Comparison of ENCODE assay signal across 18 cellular contexts in the genomic region with DNA sequence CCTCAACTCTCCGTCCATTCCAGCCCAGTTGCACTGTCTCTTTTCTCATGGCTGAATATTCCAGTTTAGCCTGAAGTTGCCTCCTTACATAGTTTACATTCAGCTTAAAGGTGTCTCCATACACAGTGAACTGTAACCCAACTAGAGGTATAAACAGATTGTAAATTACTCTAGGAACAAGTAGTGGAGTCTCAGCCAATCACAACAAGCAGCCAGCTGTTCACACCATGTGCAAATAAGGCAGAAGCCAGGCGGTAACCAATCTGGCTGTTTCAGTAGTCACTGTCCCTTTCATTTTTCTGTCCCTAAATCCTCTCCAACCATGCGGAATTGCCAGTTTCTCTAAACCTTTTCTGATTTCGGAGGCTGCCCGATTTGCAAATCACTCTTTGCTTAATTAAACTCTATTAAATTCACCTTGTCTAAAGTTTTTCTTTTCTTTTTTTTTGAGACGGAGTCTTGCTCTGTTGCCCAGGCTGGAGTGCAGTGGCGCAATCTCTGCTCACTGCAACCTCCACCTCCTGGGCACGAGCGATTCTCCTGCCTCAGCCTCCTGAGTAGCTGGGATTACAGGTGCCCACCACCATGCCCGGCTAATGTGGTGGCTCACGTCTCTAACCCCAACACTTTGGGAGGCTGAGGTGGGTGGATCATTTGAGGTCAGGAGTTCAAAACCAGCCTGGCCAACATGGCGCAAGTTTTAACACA. TPM values are rescaled to one million over a fixed set of nuclear protein-coding genes. Genes with fewer than 3 reads are reported as not detected.
DNase-seq lines count a peak whose midpoint lies in the region; TF ChIP-seq lines count a peak whose summit lies in the region.
"Had no signal": no experiment of that assay in that cellular context is flagged by ENCODE, and none has a peak within 500 bp of the region (broad histone marks: within the 10 kb centered on the region; RNA-seq: fewer than 3 reads in every experiment).

No MANE protein-coding gene starts in this region.

- H3K79me2 ChIP-seq in OCI-LY7 (ENCODE audit: insufficient read depth, low read depth, low read length): no peaks in the 10 kb centered on the region
- H3K79me2 ChIP-seq in H9 (ENCODE audit: insufficient read depth, low read length): no peaks in the 10 kb centered on the region

- H3K4ac ChIP-seq in H9 (ENCODE audit: low read depth, low read length): no peak overlapping the region

- peaks cover 67% of the 10 kb centered on the region for H3K4me1 ChIP-seq in OCI-LY7 (ENCODE audit: insufficient read depth, low read length, poor library complexity, severe bottlenecking)
- no peaks in the 10 kb centered on the region for H3K4me1 ChIP-seq in H9 (ENCODE audit: insufficient read depth, low read length)

- peak; percentile 64 for DNase-seq in DMS53 (lab: John Stamatoyannopoulos, UW)
- DNase-seq in NAMALWA (ENCODE audit: low spot score): peak; percentile 45
- DNase-seq in OCI-LY7 (ENCODE audit: low spot score): peak; percentile 55
- DNase-seq in epidermal melanocyte (ENCODE audit: insufficient read length, low spot score): no peak
- no peak for DNase-seq in H9
- no peak for DNase-seq in type B pancreatic cell (ENCODE audit: extremely low spot score, unreplicated experiment)
- no peak for DNase-seq in amniotic stem cell (lab: John Stamatoyannopoulos, UW)
- DNase-seq: activated CD8-positive, alpha-beta memory T cell treated with anti-CD3 and anti-CD28 coated beads, Interleukin-2, amount 10 ng/mL, durations not matched to agents 7 days and 5 days; activated naive CD8-positive, alpha-beta T cell treated with anti-CD3 and anti-CD28 coated beads, Interleukin-2, amount 50 U/mL, for 24 hours; glutamatergic neuron; left ventricle myocardium inferior; NCI-H1930; posterior cingulate gyrus; spleen had no signal

- H4K91ac ChIP-seq in H9 (ENCODE audit: insufficient read length, low read depth, low read length): no peak overlapping the region

- no peak overlapping the region for H2AK5ac ChIP-seq in H9 (ENCODE audit: insufficient read length, low read length)

- no peak overlapping the region for H3K4me3 Mint-ChIP-seq in nephron
- H3K4me3 Mint-ChIP-seq in H9: no peak overlapping the region
- H3K4me3 Mint-ChIP-seq in type B pancreatic cell: no peak overlapping the region
- H3K4me3 Mint-ChIP-seq: activated CD8-positive, alpha-beta memory T cell treated with anti-CD3 and anti-CD28 coated beads, Interleukin-2, amount 10 ng/mL, durations not matched to agents 7 days and 5 days; activated naive CD8-positive, alpha-beta T cell treated with anti-CD3 and anti-CD28 coated beads, Interleukin-2, amount 50 U/mL, for 24 hours; activated T-helper 17 cell treated with anti-CD3 and anti-CD28 coated beads, Interleukin-2, amount 50 U/mL, for 72 hours had no signal

- no peak overlapping the region for H3K18ac ChIP-seq in H9 (ENCODE audit: insufficient read length, low read depth, low read length)

- BruUV-seq in OCI-LY7 (replicated peaks; lab: Mats Ljungman, UMichigan): no TSS peak

- no peak overlapping the region for H4K8ac ChIP-seq in H9 (replicated peaks; ENCODE audit: insufficient read length, low read depth, low read length)

- TF ChIP-seq CTCF in OCI-LY7 (conservative IDR thresholded peaks at IDR 0.05; ENCODE audit: low read length): no peak
- no peak for TF ChIP-seq CTCF in nephron (IDR thresholded peaks at IDR 0.05; ENCODE audit: unreplicated experiment in 3 of 3)
- TF ChIP-seq CTCF in H9 (conservative IDR thresholded peaks at IDR 0.05): no peak
- no peak for TF ChIP-seq CTCF in type B pancreatic cell (conservative IDR thresholded peaks at IDR 0.05)

- H4K20me1 ChIP-seq in OCI-LY7 (ENCODE audit: insufficient read depth, low read length) (no peaks in the 10 kb centered on the region), H9 (ENCODE audit: control insufficient read depth, insufficient read depth, insufficient read length) (no peaks in the 10 kb centered on the region)

- no peaks in the 10 kb centered on the region for H3K36me3 Mint-ChIP-seq in nephron (ENCODE audit: low read depth)
- H3K36me3 Mint-ChIP-seq in H9 (ENCODE audit: insufficient read depth in 1 of 3, low read depth in 3 of 3): no peaks in the 10 kb centered on the region
- H3K36me3 Mint-ChIP-seq in type B pancreatic cell: no peaks in the 10 kb centered on the region
- H3K36me3 Mint-ChIP-seq: activated CD8-positive, alpha-beta memory T cell treated with anti-CD3 and anti-CD28 coated beads, Interleukin-2, amount 10 ng/mL, durations not matched to agents 7 days and 5 days had no signal

- no peak overlapping the region for H3K23ac ChIP-seq in H9 (ENCODE audit: insufficient read length, low read depth, low read length)

- CTCF ChIA-PET in OCI-LY7 (lab: Charles Lee; ENCODE audit: unreplicated experiment): interaction anchor here (1.2 kb wide), 1 partner anchor 39 kb away, joined by 3 read pairs; no protein-coding TSS in a partner anchor

- H3K14ac ChIP-seq in H9 (ENCODE audit: insufficient read depth, low read length): no peak overlapping the region; the same call in 1 of the 2 replicates

- H4K5ac ChIP-seq in H9 (ENCODE audit: insufficient read length, low read depth, low read length): no peak overlapping the region

- no peak overlapping the region for H2BK5ac ChIP-seq in H9 (ENCODE audit: insufficient read length, low read length)

- H3K4me3 ChIP-seq in OCI-LY7 (ENCODE audit: low read depth, low read length, poor library complexity, severe bottlenecking): no peak overlapping the region
- H3K4me3 ChIP-seq: esophagus muscularis mucosa, GM12878, left ventricle myocardium inferior, spleen had no signal

- no peak overlapping the region for H2BK12ac ChIP-seq in H9 (ENCODE audit: insufficient read length, low read depth, low read length)

- H3K27ac Mint-ChIP-seq in nephron (peak overlapping the region; percentile 6 to 50 (median 49)), H9 (no peak overlapping the region), type B pancreatic cell (no peak overlapping the region)
- H3K27ac Mint-ChIP-seq: activated CD8-positive, alpha-beta memory T cell treated with anti-CD3 and anti-CD28 coated beads, Interleukin-2, amount 10 ng/mL, durations not matched to agents 7 days and 5 days; activated naive CD8-positive, alpha-beta T cell treated with anti-CD3 and anti-CD28 coated beads, Interleukin-2, amount 50 U/mL, for 24 hours; activated T-helper 17 cell treated with anti-CD3 and anti-CD28 coated beads, Interleukin-2, amount 50 U/mL, for 72 hours had no signal

- H2AFZ ChIP-seq in OCI-LY7 (ENCODE audit: low read length) (peak overlapping the region; percentile 89; the same call in 1 of the 2 replicates), H9 (ENCODE audit: low read length) (no peak overlapping the region)

- H3K4me2 ChIP-seq in OCI-LY7 (ENCODE audit: low read length) (peak overlapping the region; percentile 96), H9 (ENCODE audit: insufficient read depth, insufficient read length, low read length) (no peak overlapping the region)

- no CpG with 5 or more reads among the region's 12 CpGs for WGBS in H9 (ENCODE audit: extremely low coverage, insufficient read length, low lambda C conversion rate)

- peak overlapping the region; percentile 99 for H3K27ac ChIP-seq in OCI-LY7 (ENCODE audit: low read depth, low read length, poor library complexity, severe bottlenecking)
- no peak overlapping the region for H3K27ac ChIP-seq in H9 (ENCODE audit: insufficient read length, low read depth, low read length)

- no peaks in the 10 kb centered on the region for H3K9me3 ChIP-seq in OCI-LY7 (ENCODE audit: low read length)
- no peaks in the 10 kb centered on the region for H3K9me3 ChIP-seq in H9 (ENCODE audit: control insufficient read depth, low read depth, low read length)
- H3K9me3 ChIP-seq: esophagus muscularis mucosa, left ventricle myocardium inferior, spleen had no signal

- no peak overlapping the region for H2BK15ac ChIP-seq in H9 (ENCODE audit: low read depth, low read length)

- H3K36me3 ChIP-seq in OCI-LY7 (ENCODE audit: insufficient read depth, low read length): no peaks in the 10 kb centered on the region
- H3K36me3 ChIP-seq: esophagus muscularis mucosa, left ventricle myocardium inferior, spleen had no signal

- no peaks in the 10 kb centered on the region for H3K23me2 ChIP-seq in H9 (ENCODE audit: insufficient read length, low read depth, low read length, poor library complexity, severe bottlenecking)

- H3K9ac ChIP-seq in H9 (ENCODE audit: extremely low read depth, insufficient read length, low read length): no peak overlapping the region

- no peaks in the 10 kb centered on the region for H3K27me3 ChIP-seq in H9 (ENCODE audit: insufficient read depth, low read length)
- H3K27me3 ChIP-seq: esophagus muscularis mucosa, spleen had no signal

- no peak overlapping the region for H3K56ac ChIP-seq in H9 (ENCODE audit: insufficient read length, low read depth, low read length)

- no peak overlapping the region for H2BK20ac ChIP-seq in H9 (ENCODE audit: low read depth, low read length, poor library complexity, severe bottlenecking)

- intact Hi-C loops in OCI-LY7 (cut with micrococcal nuclease; ENCODE audit: unreplicated experiment): loop anchor here (5.0 kb wide), 1 partner anchor 187 kb away; a partner anchor contains a TSS

- no peaks in the 10 kb centered on the region for H3K79me1 ChIP-seq in H9 (ENCODE audit: insufficient read depth, low read depth, low read length, poor library complexity, severe bottlenecking)

- H3T11ph ChIP-seq in H9 (ENCODE audit: low read length): no peak overlapping the region

- POLR2A ChIA-PET in OCI-LY7 (lab: Charles Lee): interaction anchor here (0.6 to 2.6 kb wide), 11 partner anchors 9 to 250 kb away, joined by 3 to 22 read pairs (median 6); a partner anchor contains a TSS

- H3K27me3 Mint-ChIP-seq in nephron (ENCODE audit: low read depth) (no peaks in the 10 kb centered on the region), H9 (ENCODE audit: low read depth) (no peaks in the 10 kb centered on the region; the same call in 1 of the 2 replicates), type B pancreatic cell (no peaks in the 10 kb centered on the region)
- H3K27me3 Mint-ChIP-seq: activated naive CD8-positive, alpha-beta T cell treated with anti-CD3 and anti-CD28 coated beads, Interleukin-2, amount 50 U/mL, for 24 hours had no signal

- peaks cover 26% of the 10 kb centered on the region for H3K4me1 Mint-ChIP-seq in nephron
- peaks cover 18 to 19% of the 10 kb centered on the region in 2 experiments for H3K4me1 Mint-ChIP-seq in H9
- H3K4me1 Mint-ChIP-seq in type B pancreatic cell (ENCODE audit: unreplicated experiment): peaks cover 16% of the 10 kb centered on the region
- H3K4me1 Mint-ChIP-seq: activated T-helper 17 cell treated with anti-CD3 and anti-CD28 coated beads, Interleukin-2, amount 50 U/mL, for 72 hours had no signal

- no peaks in the 10 kb centered on the region for H3K9me2 ChIP-seq in OCI-LY7 (ENCODE audit: insufficient read depth, low read length)

- H3K9me3 Mint-ChIP-seq in nephron: peaks cover 1% of the 10 kb centered on the region
- 0 out of 5 replicates have a peak, but pooled peaks cover 0 to 2% of the 10 kb centered on the region in 2 experiments for H3K9me3 Mint-ChIP-seq in H9
- peaks cover 2% of the 10 kb centered on the region for H3K9me3 Mint-ChIP-seq in type B pancreatic cell
- H3K9me3 Mint-ChIP-seq: activated naive CD8-positive, alpha-beta T cell treated with anti-CD3 and anti-CD28 coated beads, Interleukin-2, amount 50 U/mL, for 24 hours; activated T-helper 17 cell treated with anti-CD3 and anti-CD28 coated beads, Interleukin-2, amount 50 U/mL, for 72 hours had no signal

- H2BK120ac ChIP-seq in H9 (ENCODE audit: low read depth, low read length, poor library complexity, severe bottlenecking): no peak overlapping the region

RNA-seq across cellular contexts. Expression of a gene that starts 37.6 kb away (rescaled TPM):
- total RNA-seq in OCI-LY7 (2014; rRNA removed; shearing (Covaris generic)): 19.7 and 22.6 TPM in 2 replicates
- total RNA-seq in OCI-LY7 (2022): 34.4 and 35.0 TPM in 2 replicates
- 6.1 TPM in 2 replicates for total RNA-seq in H9 (2021)
- total RNA-seq in type B pancreatic cell (ENCODE audit: low replicate concordance): 4.1 and 4.8 TPM in 2 replicates

RNA-seq across cellular contexts. Expression of a gene that starts 49.4 kb away (rescaled TPM):
- 13.5 and 17.6 TPM in 2 replicates for total RNA-seq in OCI-LY7 (2014; rRNA removed; shearing (Covaris generic))
- total RNA-seq in OCI-LY7 (2022): 23.6 and 30.5 TPM in 2 replicates
- total RNA-seq in H9 (2021): 14.3 and 14.6 TPM in 2 replicates
- total RNA-seq in type B pancreatic cell (ENCODE audit: low replicate concordance): 15.3 and 17.4 TPM in 2 replicates

Comparison
In these comparisons a context has a peak if more than half of its experiments do, and no peak if none do; other contexts are left out.
1. DNase-seq: peak in DMS53 (single experiment), NAMALWA (single experiment) and OCI-LY7 (single experiment); none in epidermal melanocyte (single experiment), H9 (single experiment), type B pancreatic cell (single experiment) and amniotic stem cell (single experiment).
2. H3K27ac Mint-ChIP-seq: peak in nephron (3 of 3); none in H9 (0 of 3) and type B pancreatic cell (single experiment).